24 cellular contexts compared by ENCODE assay signal in genomic region chr20:3314391-3314790, GRCh38.
A peak's percentile ranks its signal among the peaks of the same experiment; 100 is the strongest.
DNase-seq lines count a peak whose midpoint lies in the region; ATAC-seq, FAIRE-seq and TF ChIP-seq lines count a peak whose summit lies in the region.
"Had no signal": no experiment of that assay in that cellular context is flagged by ENCODE, and none has a peak within 500 bp of the region (broad histone marks: within the 10 kb centered on the region; RNA-seq: fewer than 3 reads in every experiment).

No MANE protein-coding gene starts in this region.

- TF ChIP-seq POLR2A in breast epithelium (IDR thresholded peaks at IDR 0.05) (no peak), gastrocnemius medialis (IDR thresholded peaks at IDR 0.05) (no peak), GM12892 (IDR thresholded peaks at IDR 0.05; ENCODE audit: low read depth, low read length) (no peak)

- peaks cover 55% of the 10 kb centered on the region for H3K4me1 Mint-ChIP-seq in HFFc6 (ENCODE audit: low read depth)
- H3K4me1 Mint-ChIP-seq: natural killer cell had no signal

- DNase-seq in HFFc6 (no peak), breast epithelium (ENCODE audit: low spot score in 2 of 2) (no peak), left ventricle myocardium inferior (no peak), gastrocnemius medialis (no peak), NCI-H1105 treated with DMSO at 0.1 percent for 48 hours (lab: John Stamatoyannopoulos, UW) (no peak), GF-D8 (lab: John Stamatoyannopoulos, UW) (no peak), GM12892 (ENCODE audit: insufficient read length) (no peak)
- DNase-seq: activated CD4-positive, CD25-positive, alpha-beta regulatory T cell treated with anti-CD3 and anti-CD28 coated beads, Interleukin-2, amount 50 U/mL, for 72 hours; activated T-cell treated with anti-CD3 and anti-CD28 coated beads, Interleukin-2, amount 50 U/mL, for 72 hours; CD8-positive, alpha-beta T cell; DMS79 treated with DMSO at 0.1 percent for 48 hours; effector CD8-positive, alpha-beta T cell; islet precursor cell; KG1; natural killer cell; NCI-H2029; NCI-H446; stimulated activated CD8-positive, alpha-beta memory T cell treated with anti-CD3 and anti-CD28 coated beads, Interleukin-4, amount 100 ng/mL, for 48 hours; T1000 had no signal

- no peaks in the 10 kb centered on the region for H3K36me3 ChIP-seq in breast epithelium
- H3K36me3 ChIP-seq in left ventricle myocardium inferior, result peaks cover 47% of the 10 kb centered on the region
- no peaks in the 10 kb centered on the region for H3K36me3 ChIP-seq in gastrocnemius medialis

- H3K4me3 Mint-ChIP-seq in HFFc6, result no peak overlapping the region
- H3K4me3 Mint-ChIP-seq: activated T-cell treated with anti-CD3 and anti-CD28 coated beads, Interleukin-2, amount 50 U/mL, for 72 hours; CD8-positive, alpha-beta T cell; natural killer cell had no signal

- no peak for FAIRE-seq in GM12892 (lab: Jason Lieb, UNC)
- FAIRE-seq: RCC 7860 had no signal

- ATAC-seq in gastrocnemius medialis (no peak), GM21381 (IDR thresholded peaks at IDR 0.05; ENCODE audit: unreplicated experiment) (no peak)
- ATAC-seq: activated naive CD4-positive, alpha-beta T cell treated with anti-CD3 and anti-CD28 coated beads, Interleukin-2, amount 50 U/mL, for 72 hours; activated T-cell treated with anti-CD3 and anti-CD28 coated beads, Interleukin-2, amount 50 U/mL, for 72 hours; CD8-positive, alpha-beta T cell; natural killer cell had no signal

- H3K9me3 ChIP-seq in breast epithelium (no peaks in the 10 kb centered on the region), left ventricle myocardium inferior (replicated peaks) (no peaks in the 10 kb centered on the region), gastrocnemius medialis (no peaks in the 10 kb centered on the region)
- H3K9me3 ChIP-seq: thoracic aorta had no signal

- no peaks in the 10 kb centered on the region for H3K27me3 ChIP-seq in breast epithelium
- H3K27me3 ChIP-seq in left ventricle myocardium inferior (ENCODE audit: low read depth), result no peaks in the 10 kb centered on the region
- no peaks in the 10 kb centered on the region for H3K27me3 ChIP-seq in gastrocnemius medialis
- H3K27me3 ChIP-seq: hepatocyte had no signal

- no peaks in the 10 kb centered on the region for H3K9me3 Mint-ChIP-seq in HFFc6
- H3K9me3 Mint-ChIP-seq: activated naive CD4-positive, alpha-beta T cell treated with anti-CD3 and anti-CD28 coated beads, Interleukin-2, amount 50 U/mL, for 72 hours; activated T-cell treated with anti-CD3 and anti-CD28 coated beads, Interleukin-2, amount 50 U/mL, for 72 hours; CD8-positive, alpha-beta T cell; natural killer cell had no signal

- peak overlapping the region; percentile 45 to 68 for H3K27ac ChIP-seq in breast epithelium
- H3K27ac ChIP-seq in left ventricle myocardium inferior (replicated peaks), result peak overlapping the region; percentile 71
- peak overlapping the region; percentile 77 to 95 (median 92) for H3K27ac ChIP-seq in gastrocnemius medialis

- intact Hi-C loops in breast epithelium (cut with DNase I; ENCODE audit: low total_unique reads), result no loop called here
- intact Hi-C loops in left ventricle myocardium inferior (cut with micrococcal nuclease), result no loop called here
- intact Hi-C loops in gastrocnemius medialis (cut with DNase I; ENCODE audit: low total_unique reads), result no loop called here

- in situ Hi-C loops in gastrocnemius medialis (cut with MboI; ENCODE audit: low sequenced_read_pairs in 4 of 4), result loop anchor here in 2 of 4 donors (5.0 to 25.0 kb wide), 4 partner anchors 97 to 260 kb away; partner anchors contain the start of gene OXT (in 1 of the 2)

- no peak overlapping the region for H3K4me3 ChIP-seq in breast epithelium
- no peak overlapping the region for H3K4me3 ChIP-seq in left ventricle myocardium inferior
- peak overlapping the region in 1 of 4 donors; percentile 6 for H3K4me3 ChIP-seq in gastrocnemius medialis
- H3K4me3 ChIP-seq: hepatocyte, thoracic aorta had no signal

- peaks cover 1% of the 10 kb centered on the region; the same call in 1 of the 2 replicates for H3K27me3 Mint-ChIP-seq in HFFc6 (ENCODE audit: insufficient read depth)

- H3K27ac Mint-ChIP-seq in HFFc6, result peak overlapping the region; percentile 88
- H3K27ac Mint-ChIP-seq: activated naive CD4-positive, alpha-beta T cell treated with anti-CD3 and anti-CD28 coated beads, Interleukin-2, amount 50 U/mL, for 72 hours; activated T-cell treated with anti-CD3 and anti-CD28 coated beads, Interleukin-2, amount 50 U/mL, for 72 hours; CD8-positive, alpha-beta T cell; natural killer cell had no signal

- H3K4me1 ChIP-seq in breast epithelium, result peaks cover 0 to 21% of the 10 kb centered on the region in 2 donors
- peaks cover 54% of the 10 kb centered on the region for H3K4me1 ChIP-seq in left ventricle myocardium inferior
- peaks cover 49 to 60% of the 10 kb centered on the region in 2 donors for H3K4me1 ChIP-seq in gastrocnemius medialis

- H3K36me3 Mint-ChIP-seq in HFFc6 (ENCODE audit: low read depth), result peaks cover 25% of the 10 kb centered on the region
- H3K36me3 Mint-ChIP-seq: activated naive CD4-positive, alpha-beta T cell treated with anti-CD3 and anti-CD28 coated beads, Interleukin-2, amount 50 U/mL, for 72 hours; natural killer cell had no signal

- TF ChIP-seq CTCF in HFFc6 (IDR thresholded peaks at IDR 0.05) (no peak), breast epithelium (IDR thresholded peaks at IDR 0.05) (no peak), left ventricle myocardium inferior (IDR thresholded peaks at IDR 0.05; ENCODE audit: borderline replicate concordance) (no peak), gastrocnemius medialis (IDR thresholded peaks at IDR 0.05 in 4 of 5, conservative IDR thresholded peaks at IDR 0.05 in 1 of 5) (no peak)
